Comparison of ENCODE assay signal across 23 cellular contexts in the genomic region with DNA sequence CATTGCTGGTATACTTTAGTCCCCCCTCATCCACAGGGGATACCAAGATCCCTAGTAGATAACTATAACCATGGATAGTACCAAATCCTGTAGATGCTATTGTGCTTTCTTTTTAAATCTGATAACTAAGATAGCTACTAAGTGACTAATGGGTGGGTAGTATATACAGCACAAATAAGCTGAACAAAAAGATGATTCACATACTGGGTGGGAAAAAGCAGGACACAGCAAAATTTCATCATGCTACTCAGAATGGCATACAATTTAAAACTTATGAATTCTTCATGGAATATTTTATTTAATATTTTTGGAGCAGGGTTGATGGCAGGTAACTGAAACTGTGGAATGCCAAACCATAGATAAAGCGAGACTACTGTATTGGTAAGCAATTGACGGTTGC.
"Had no signal": no experiment of that assay in that cellular context is flagged by ENCODE, and none has a peak within 500 bp of the region (broad histone marks: within the 10 kb centered on the region; RNA-seq: fewer than 3 reads in every experiment).

No MANE protein-coding gene starts in this region.

- H3K9ac ChIP-seq: parathyroid adenoma had no signal

- H3K9me3 ChIP-seq: ascending aorta, colonic mucosa, esophagus muscularis mucosa, tibial artery had no signal

- H3K4me3 ChIP-seq: ascending aorta, colonic mucosa, dorsolateral prefrontal cortex, esophagus muscularis mucosa, tibial artery had no signal

- ATAC-seq: activated CD8-positive, alpha-beta memory T cell treated with anti-CD3 and anti-CD28 coated beads, Interleukin-2, amount 10 ng/mL, durations not matched to agents 7 days and 5 days; activated CD8-positive, alpha-beta T cell treated with anti-CD3 and anti-CD28 coated beads for 36 hours; activated naive CD8-positive, alpha-beta T cell treated with anti-CD3 and anti-CD28 coated beads, Interleukin-2, amount 50 U/mL, for 24 hours; effector memory CD8-positive, alpha-beta T cell; left ventricle myocardium superior; right cardiac atrium; stimulated activated naive CD8-positive, alpha-beta T cell treated with anti-CD3 and anti-CD28 coated beads, Interleukin-15, amount 100 ng/mL, for 72 hours had no signal

- H3K36me3 ChIP-seq: ascending aorta, colonic mucosa, esophagus muscularis mucosa, tibial artery, WERI-Rb-1 had no signal

- DNase-seq: activated CD4-positive, alpha-beta T cell treated with anti-CD3 and anti-CD28 coated beads, Interleukin-2, amount 10 ng/mL, durations not matched to agents 7 days and 5 days; activated CD4-positive, CD25-positive, alpha-beta regulatory T cell treated with anti-CD3 and anti-CD28 coated beads, Interleukin-2, amount 50 U/mL, for 72 hours; activated CD8-positive, alpha-beta memory T cell treated with anti-CD3 and anti-CD28 coated beads, Interleukin-2, amount 10 ng/mL, durations not matched to agents 7 days and 5 days; activated CD8-positive, alpha-beta T cell treated with anti-CD3 and anti-CD28 coated beads for 36 hours; activated effector memory CD4-positive, alpha-beta T cell treated with anti-CD3 and anti-CD28 coated beads, Interleukin-2, amount 50 U/mL, for 16 hours; activated naive CD4-positive, alpha-beta T cell treated with anti-CD3 and anti-CD28 coated beads, Interleukin-2, amount 10 ng/mL, durations not matched to agents 7 days and 5 days; activated naive CD8-positive, alpha-beta T cell treated with anti-CD3 and anti-CD28 coated beads, Interleukin-2, amount 50 U/mL, for 24 hours; activated T-cell treated with anti-CD3 and anti-CD28 coated beads for 4 hours; colonic mucosa; dorsolateral prefrontal cortex; effector memory CD8-positive, alpha-beta T cell; foreskin melanocyte; left ventricle myocardium superior; midbrain; right cardiac atrium; stimulated activated CD4-positive, alpha-beta T cell treated with anti-CD3 and anti-CD28 coated beads, Interleukin-12 subunit alpha, Interleukin-12 subunit beta, amount 100 ng/mL, for 4 hours; stimulated activated CD4-positive, alpha-beta T cell treated with anti-CD3 and anti-CD28 coated beads, Interleukin-1b, Interleukin-23, amount 100 ng/mL, for 48 hours; stimulated activated naive CD8-positive, alpha-beta T cell treated with anti-CD3 and anti-CD28 coated beads, Interleukin-15, amount 100 ng/mL, for 72 hours; tibial artery; WERI-Rb-1 had no signal

- H3K27me3 ChIP-seq: ascending aorta, colonic mucosa, esophagus muscularis mucosa, tibial artery had no signal

- H3K4me1 ChIP-seq: ascending aorta, colonic mucosa, esophagus muscularis mucosa, parathyroid adenoma, tibial artery had no signal
